ENCODE assay signal across 1 cellular context in genomic region chr4:102961813-102962212, GRCh38. TPM values are rescaled to one million over a fixed set of nuclear protein-coding genes. Genes with fewer than 3 reads are reported as not detected.
"Had no signal": no experiment of that assay in that cellular context is flagged by ENCODE, and none has a peak within 500 bp of the region (broad histone marks: within the 10 kb centered on the region; RNA-seq: fewer than 3 reads in every experiment).

No MANE protein-coding gene starts in this region.

RNA-seq across cellular contexts. Expression of gene SLC9B1, which starts 57.7 kb away (rescaled TPM):
- total RNA-seq: M059J had no signal
